ENCODE assay signal across 25 cellular contexts in genomic region chr13:35285677-35286076, GRCh38.
"Had no signal": no experiment of that assay in that cellular context is flagged by ENCODE, and none has a peak within 500 bp of the region (broad histone marks: within the 10 kb centered on the region; RNA-seq: fewer than 3 reads in every experiment).

No MANE protein-coding gene starts in this region.

- H3K9me3 ChIP-seq: gastrocnemius medialis, heart right ventricle, ovary, sigmoid colon, stomach, thyroid gland, vagina had no signal

- H3K36me3 ChIP-seq: gastrocnemius medialis, heart right ventricle, ovary, sigmoid colon, stomach, thyroid gland, vagina had no signal

- DNase-seq: dorsolateral prefrontal cortex; effector CD4-positive, alpha-beta T cell; foreskin fibroblast; gastrocnemius medialis; heart right ventricle; hippocampal formation; immature natural killer cell; islet precursor cell; kidney glomerular epithelial cell; left colon; midbrain; naive thymus-derived CD4-positive, alpha-beta T cell; occipital lobe; ovary; sigmoid colon; stimulated activated CD4-positive, alpha-beta T cell treated with anti-CD3 and anti-CD28 coated beads, Interleukin-2, amount 100 ng/mL, for 24 hours; stimulated activated CD4-positive, alpha-beta T cell treated with anti-CD3 and anti-CD28 coated beads, Interleukin-4, amount 100 ng/mL, for 24 hours; stimulated activated naive CD4-positive, alpha-beta T cell treated with Interleukin-2 at 50 U/mL for 16 hours; stomach; thyroid gland had no signal

- H3K27me3 Mint-ChIP-seq: memory B cell; naive thymus-derived CD4-positive, alpha-beta T cell had no signal

- H3K4me3 ChIP-seq: dorsolateral prefrontal cortex, gastrocnemius medialis, heart right ventricle, lung, ovary, sigmoid colon, stomach, thyroid gland, vagina had no signal

- H3K36me3 Mint-ChIP-seq: immature natural killer cell; memory B cell; naive thymus-derived CD4-positive, alpha-beta T cell; stimulated activated effector memory CD8-positive, alpha-beta T cell treated with anti-CD3 and anti-CD28 coated beads, Interleukin-12 subunit alpha, Interleukin-12 subunit beta, amount 100 ng/mL, for 72 hours had no signal

- H3K4me1 ChIP-seq: gastrocnemius medialis, heart right ventricle, stomach, thyroid gland, vagina had no signal

- H3K27me3 ChIP-seq: dorsolateral prefrontal cortex, gastrocnemius medialis, heart right ventricle, sigmoid colon, stomach, thyroid gland, vagina had no signal

- H3K9me3 Mint-ChIP-seq: memory B cell, nephron had no signal

- H3K27ac ChIP-seq: dorsolateral prefrontal cortex, gastrocnemius medialis, heart right ventricle, ovary, sigmoid colon, stomach, thyroid gland, vagina had no signal

- ATAC-seq: gastrocnemius medialis; left colon; naive thymus-derived CD4-positive, alpha-beta T cell; stimulated activated effector memory CD8-positive, alpha-beta T cell treated with anti-CD3 and anti-CD28 coated beads, Interleukin-12 subunit alpha, Interleukin-12 subunit beta, amount 100 ng/mL, for 72 hours had no signal

- H3K27ac Mint-ChIP-seq: immature natural killer cell; memory B cell; naive thymus-derived CD4-positive, alpha-beta T cell; nephron; stimulated activated effector memory CD8-positive, alpha-beta T cell treated with anti-CD3 and anti-CD28 coated beads, Interleukin-12 subunit alpha, Interleukin-12 subunit beta, amount 100 ng/mL, for 72 hours had no signal

- H3K4me1 Mint-ChIP-seq: immature natural killer cell; memory B cell; naive thymus-derived CD4-positive, alpha-beta T cell; nephron; stimulated activated effector memory CD8-positive, alpha-beta T cell treated with anti-CD3 and anti-CD28 coated beads, Interleukin-12 subunit alpha, Interleukin-12 subunit beta, amount 100 ng/mL, for 72 hours had no signal

- H3K4me3 Mint-ChIP-seq: immature natural killer cell; memory B cell; naive thymus-derived CD4-positive, alpha-beta T cell; nephron; stimulated activated effector memory CD8-positive, alpha-beta T cell treated with anti-CD3 and anti-CD28 coated beads, Interleukin-12 subunit alpha, Interleukin-12 subunit beta, amount 100 ng/mL, for 72 hours had no signal
